Comparison of ENCODE assay signal across 25 cellular contexts in the genomic region with DNA sequence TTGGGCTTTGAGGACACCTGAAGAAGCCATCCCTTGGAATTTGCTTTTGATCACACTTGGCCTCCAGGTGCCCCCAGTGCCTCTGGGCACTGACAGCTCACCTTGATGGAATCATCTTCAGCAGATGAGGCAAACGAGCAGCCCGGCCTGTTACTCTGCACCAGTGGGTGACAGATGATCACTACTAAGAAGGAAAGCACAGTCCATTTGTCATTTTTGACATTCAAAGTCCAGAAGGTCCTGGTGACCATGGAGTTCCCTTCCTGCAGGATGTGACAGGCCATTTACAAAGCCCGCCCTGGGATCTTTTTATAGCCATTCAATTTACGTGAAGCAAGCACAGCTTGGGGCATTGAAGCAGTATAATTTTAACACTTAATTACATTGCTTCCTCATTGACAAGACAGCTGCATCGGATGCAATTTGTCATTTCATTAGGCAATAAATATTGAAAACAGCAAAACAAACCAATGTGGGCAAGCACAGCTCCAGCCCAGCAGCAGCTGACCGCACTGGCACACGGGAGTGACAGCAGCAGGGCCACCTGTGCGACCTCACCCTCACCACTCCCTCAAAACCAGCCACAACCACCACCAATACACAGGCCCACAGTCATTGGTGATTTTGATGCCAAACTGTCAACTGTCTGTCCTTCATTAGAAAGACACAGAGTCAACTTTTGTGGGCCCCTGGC.
DNase-seq lines count a peak whose midpoint lies in the region; ATAC-seq and TF ChIP-seq lines count a peak whose summit lies in the region.
"Had no signal": no experiment of that assay in that cellular context is flagged by ENCODE, and none has a peak within 500 bp of the region (broad histone marks: within the 10 kb centered on the region; RNA-seq: fewer than 3 reads in every experiment).

No MANE protein-coding gene starts in this region.

- no peak for TF ChIP-seq EP300 in esophagus muscularis mucosa (IDR thresholded peaks at IDR 0.05)

- no peaks in the 10 kb centered on the region for H3K9me3 Mint-ChIP-seq in osteocyte (ENCODE audit: unreplicated experiment)
- no peaks in the 10 kb centered on the region for H3K9me3 Mint-ChIP-seq in activated naive CD8-positive, alpha-beta T cell treated with anti-CD3 and anti-CD28 coated beads, Interleukin-2, amount 50 U/mL, for 24 hours
- H3K9me3 Mint-ChIP-seq: natural killer cell treated with Interleukin-12 subunit alpha and Interleukin-12 subunit beta and Interleukin-15 and Interleukin-18, amount 100 ng/mL, for 72 hours had no signal

- no peaks in the 10 kb centered on the region for H3K36me3 ChIP-seq in esophagus muscularis mucosa
- H3K36me3 ChIP-seq: pancreas had no signal

- no peak for TF ChIP-seq POLR2A in esophagus muscularis mucosa (IDR thresholded peaks at IDR 0.05; ENCODE audit: low read depth)

- H3K4me3 ChIP-seq in esophagus muscularis mucosa: no peak overlapping the region
- H3K4me3 ChIP-seq: pancreas, testis had no signal

- H3K27me3 ChIP-seq in esophagus muscularis mucosa: peaks cover 0 to 25% (median 0%) of the 10 kb centered on the region in 4 donors
- H3K27me3 ChIP-seq: pancreas, testis had no signal

- no peaks in the 10 kb centered on the region for H3K4me1 ChIP-seq in esophagus muscularis mucosa
- H3K4me1 ChIP-seq: pancreas, testis had no signal

- 64% methylated on average over 8 of the region's 8 CpGs for WGBS in esophagus muscularis mucosa

- no peak overlapping the region for H3K4me3 Mint-ChIP-seq in osteocyte (ENCODE audit: unreplicated experiment)
- H3K4me3 Mint-ChIP-seq in activated naive CD8-positive, alpha-beta T cell treated with anti-CD3 and anti-CD28 coated beads, Interleukin-2, amount 50 U/mL, for 24 hours: no peak overlapping the region
- H3K4me3 Mint-ChIP-seq: CD4-positive, CD25-positive, alpha-beta regulatory T cell; IgD-negative memory B cell; mesothelial cell of epicardium; natural killer cell treated with Interleukin-12 subunit alpha and Interleukin-12 subunit beta and Interleukin-15 and Interleukin-18, amount 100 ng/mL, for 72 hours; stimulated activated naive B cell treated with anti-CD40 and anti-IgM and Interleukin-4, amounts not matched to agents 10 μg/mL and 1 μg/mL and 100 μg/mL, for 72 hours had no signal

- DNase-seq in NCI-H146 treated with DMSO at 0.1 percent for 48 hours (lab: John Stamatoyannopoulos, UW; ENCODE audit: unreplicated experiment) (peak; percentile 71), NCI-H774 (lab: John Stamatoyannopoulos, UW) (peak; percentile 19), esophagus muscularis mucosa (ENCODE audit: extremely low spot score) (peak; percentile 57), osteocyte (ENCODE audit: extremely low spot score, unreplicated experiment) (peak; percentile 30), DMS53 treated with DMSO at 0.1 percent for 48 hours (lab: John Stamatoyannopoulos, UW; ENCODE audit: unreplicated experiment) (no peak), NCI-H187 treated with DMSO at 0.1 percent for 48 hours (lab: John Stamatoyannopoulos, UW) (no peak)
- no peak for DNase-seq in activated naive CD8-positive, alpha-beta T cell treated with anti-CD3 and anti-CD28 coated beads, Interleukin-2, amount 50 U/mL, for 24 hours
- DNase-seq: activated effector memory CD4-positive, alpha-beta T cell treated with anti-CD3 and anti-CD28 coated beads, Interleukin-2, amount 50 U/mL, for 16 hours; CD4-positive, CD25-positive, alpha-beta regulatory T cell; erythroblast; foreskin fibroblast; left colon; NCI-H1105 treated with DMSO at 0.1 percent for 48 hours; NCI-H510A; pancreas; right cardiac atrium; SHP77; stimulated activated CD4-positive, alpha-beta T cell treated with anti-CD3 and anti-CD28 coated beads, Interleukin-12 subunit alpha, Interleukin-12 subunit beta, amount 100 ng/mL, for 4 hours; stimulated activated CD4-positive, alpha-beta T cell treated with anti-CD3 and anti-CD28 coated beads, Interleukin-4, amount 100 ng/mL, for 24 hours; stimulated activated naive B cell treated with anti-CD40 and anti-IgM and Interleukin-4, amounts not matched to agents 10 μg/mL and 1 μg/mL and 100 μg/mL, for 72 hours; T-helper 9 cell; testis had no signal

- intact Hi-C loops in esophagus muscularis mucosa (cut with DNase I): no loop called here

- no peaks in the 10 kb centered on the region for H3K36me3 Mint-ChIP-seq in osteocyte (ENCODE audit: unreplicated experiment)
- H3K36me3 Mint-ChIP-seq in activated naive CD8-positive, alpha-beta T cell treated with anti-CD3 and anti-CD28 coated beads, Interleukin-2, amount 50 U/mL, for 24 hours (ENCODE audit: low read depth): no peaks in the 10 kb centered on the region
- H3K36me3 Mint-ChIP-seq: CD4-positive, CD25-positive, alpha-beta regulatory T cell; IgD-negative memory B cell; mesothelial cell of epicardium; natural killer cell treated with Interleukin-12 subunit alpha and Interleukin-12 subunit beta and Interleukin-15 and Interleukin-18, amount 100 ng/mL, for 72 hours; stimulated activated naive B cell treated with anti-CD40 and anti-IgM and Interleukin-4, amounts not matched to agents 10 μg/mL and 1 μg/mL and 100 μg/mL, for 72 hours had no signal

- peaks cover 4% of the 10 kb centered on the region for H3K27me3 Mint-ChIP-seq in osteocyte (ENCODE audit: unreplicated experiment)
- no peaks in the 10 kb centered on the region for H3K27me3 Mint-ChIP-seq in activated naive CD8-positive, alpha-beta T cell treated with anti-CD3 and anti-CD28 coated beads, Interleukin-2, amount 50 U/mL, for 24 hours

- no peaks in the 10 kb centered on the region for H3K9me3 ChIP-seq in esophagus muscularis mucosa
- H3K9me3 ChIP-seq: pancreas, testis had no signal

- H3K27ac Mint-ChIP-seq in osteocyte (ENCODE audit: unreplicated experiment): no peak overlapping the region
- H3K27ac Mint-ChIP-seq in activated naive CD8-positive, alpha-beta T cell treated with anti-CD3 and anti-CD28 coated beads, Interleukin-2, amount 50 U/mL, for 24 hours: no peak overlapping the region
- H3K27ac Mint-ChIP-seq: CD4-positive, CD25-positive, alpha-beta regulatory T cell; IgD-negative memory B cell; mesothelial cell of epicardium; natural killer cell treated with Interleukin-12 subunit alpha and Interleukin-12 subunit beta and Interleukin-15 and Interleukin-18, amount 100 ng/mL, for 72 hours; stimulated activated naive B cell treated with anti-CD40 and anti-IgM and Interleukin-4, amounts not matched to agents 10 μg/mL and 1 μg/mL and 100 μg/mL, for 72 hours had no signal

- no peak for ATAC-seq in activated naive CD8-positive, alpha-beta T cell treated with anti-CD3 and anti-CD28 coated beads, Interleukin-2, amount 50 U/mL, for 24 hours
- ATAC-seq: left colon; right cardiac atrium; stimulated activated naive B cell treated with anti-CD40 and anti-IgM and Interleukin-4, amounts not matched to agents 10 μg/mL and 1 μg/mL and 100 μg/mL, for 72 hours had no signal

- H3K27ac ChIP-seq in esophagus muscularis mucosa (replicated peaks in 1 of 4): no peak overlapping the region
- H3K27ac ChIP-seq: pancreas, testis had no signal

- TF ChIP-seq CTCF in esophagus muscularis mucosa (IDR thresholded peaks at IDR 0.05): no peak
- no peak for TF ChIP-seq CTCF in osteocyte (IDR thresholded peaks at IDR 0.05)

- no peaks in the 10 kb centered on the region for H3K4me1 Mint-ChIP-seq in osteocyte (ENCODE audit: unreplicated experiment)
- H3K4me1 Mint-ChIP-seq in activated naive CD8-positive, alpha-beta T cell treated with anti-CD3 and anti-CD28 coated beads, Interleukin-2, amount 50 U/mL, for 24 hours: no peaks in the 10 kb centered on the region
- H3K4me1 Mint-ChIP-seq: CD4-positive, CD25-positive, alpha-beta regulatory T cell; mesothelial cell of epicardium; stimulated activated naive B cell treated with anti-CD40 and anti-IgM and Interleukin-4, amounts not matched to agents 10 μg/mL and 1 μg/mL and 100 μg/mL, for 72 hours had no signal

Comparison
In these comparisons a context has a peak if more than half of its experiments do, and no peak if none do; other contexts are left out.
1. DNase-seq: peak in NCI-H146 treated with DMSO at 0.1 percent for 48 hours (single experiment), NCI-H774 (single experiment), esophagus muscularis mucosa (single experiment) and osteocyte (single experiment); none in DMS53 treated with DMSO at 0.1 percent for 48 hours (single experiment), NCI-H187 treated with DMSO at 0.1 percent for 48 hours (single experiment) and activated naive CD8-positive, alpha-beta T cell treated with anti-CD3 and anti-CD28 coated beads, Interleukin-2, amount 50 U/mL, for 24 hours (single experiment).